9 cellular contexts compared by ENCODE assay signal in the genomic region with DNA sequence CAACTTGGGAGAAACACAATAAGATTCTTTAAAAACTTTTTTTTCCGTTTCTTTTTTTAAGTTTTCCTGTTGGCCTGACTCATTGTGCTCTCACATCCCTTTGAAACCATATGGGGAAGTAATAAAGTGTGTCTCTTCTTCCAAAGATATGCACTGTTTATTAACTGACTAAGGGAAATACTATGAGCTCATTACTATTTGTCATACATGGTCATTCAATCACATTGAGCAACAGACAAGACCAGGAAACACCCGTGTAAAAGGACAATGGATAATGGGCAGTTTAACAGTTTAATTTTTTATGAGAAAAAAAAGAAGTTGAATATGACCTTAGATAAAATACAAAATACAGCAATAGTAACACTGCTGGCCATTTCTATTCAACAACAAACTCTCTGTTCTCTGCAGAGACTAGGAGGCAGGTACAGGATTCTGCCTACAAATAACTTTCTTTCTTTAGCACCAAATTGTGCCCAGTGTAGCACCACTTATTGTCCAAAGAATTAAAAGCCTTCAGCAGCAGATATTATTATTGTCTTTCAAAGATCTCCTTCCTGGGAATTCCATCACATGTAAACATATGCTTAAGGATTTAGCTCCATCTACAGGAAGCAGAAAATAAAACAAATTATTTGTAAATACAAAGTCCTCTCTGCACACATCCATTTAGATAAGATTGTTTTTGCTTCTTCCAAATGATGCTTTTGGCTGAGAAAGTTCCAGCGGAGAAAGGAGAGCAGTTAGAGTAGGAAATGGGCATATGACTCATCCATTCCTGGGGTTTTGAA. TPM values are rescaled to one million over a fixed set of nuclear protein-coding genes. Genes with fewer than 3 reads are reported as not detected.
A peak's percentile ranks its signal among the peaks of the same experiment; 100 is the strongest.
DNase-seq lines count a peak whose midpoint lies in the region; ATAC-seq, FAIRE-seq and TF ChIP-seq lines count a peak whose summit lies in the region.
"Had no signal": no experiment of that assay in that cellular context is flagged by ENCODE, and none has a peak within 500 bp of the region (broad histone marks: within the 10 kb centered on the region; RNA-seq: fewer than 3 reads in every experiment).

No MANE protein-coding gene starts in this region.

- TF ChIP-seq RAD21 in GM12878 (IDR thresholded peaks at IDR 0.05; ENCODE audit: insufficient read depth, low read depth, low read length), result peak; percentile 29; the same call in 1 of the 2 replicates

- no peaks in the 10 kb centered on the region for H3K36me3 Mint-ChIP-seq in effector memory CD8-positive, alpha-beta T cell (ENCODE audit: insufficient read depth)

- RAD21 ChIA-PET in GM12878 (lab: Charles Lee; ENCODE audit: unreplicated experiment), result no interaction called here

- H3K4me3 Mint-ChIP-seq in effector memory CD8-positive, alpha-beta T cell, result no peak overlapping the region
- H3K4me3 Mint-ChIP-seq: central memory CD8-positive, alpha-beta T cell had no signal

- peak; percentile 47 for TF ChIP-seq CTCF in AG10803 (conservative IDR thresholded peaks at IDR 0.05; ENCODE audit: low read length)
- TF ChIP-seq CTCF in GM12878 (IDR thresholded peaks at IDR 0.05 in 2 of 3, conservative IDR thresholded peaks at IDR 0.05 in 1 of 3; ENCODE audit: control insufficient read depth in 2 of 3, extremely low read depth in 1 of 3, insufficient read depth in 1 of 3, low read depth in 3 of 3, low read length in 3 of 3), result peak in 1 of 3 experiments; percentile 23; a peak in 2 of 6 replicates

- no peaks in the 10 kb centered on the region for H3K4me1 Mint-ChIP-seq in effector memory CD8-positive, alpha-beta T cell (ENCODE audit: low read depth in 2 of 2)
- H3K4me1 Mint-ChIP-seq: central memory CD8-positive, alpha-beta T cell had no signal

- no peaks in the 10 kb centered on the region for H3K9me3 Mint-ChIP-seq in effector memory CD8-positive, alpha-beta T cell
- H3K9me3 Mint-ChIP-seq: central memory CD8-positive, alpha-beta T cell had no signal

- no peak overlapping the region for H3K27ac Mint-ChIP-seq in effector memory CD8-positive, alpha-beta T cell

- no peaks in the 10 kb centered on the region for H3K9me2 ChIP-seq in Karpas-422 (replicated peaks; ENCODE audit: insufficient read depth, low read length)

- CTCF ChIA-PET in GM12878 (lab: Yijun Ruan, JAX), result no interaction called here

- H3K27ac ChIP-seq in GM12878 (ENCODE audit: control insufficient read depth, insufficient read depth), result no peak overlapping the region
- no peak overlapping the region for H3K27ac ChIP-seq in Karpas-422 (ENCODE audit: low read length)

- no peaks in the 10 kb centered on the region for H3K36me3 ChIP-seq in GM12878 (ENCODE audit: control insufficient read depth in 2 of 2, insufficient read depth in 2 of 2, low read length in 1 of 2)
- no peaks in the 10 kb centered on the region for H3K36me3 ChIP-seq in H7 (replicated peaks; ENCODE audit: control insufficient read depth, insufficient read depth, low read length)
- H3K36me3 ChIP-seq in Karpas-422 (ENCODE audit: insufficient read depth, low read length), result no peaks in the 10 kb centered on the region

- intact Hi-C loops in GM12878 (cut with micrococcal nuclease; ENCODE audit: unreplicated experiment) (no loop called here), left colon (cut with DNase I, micrococcal nuclease) (no loop called here)

- no peak for TF ChIP-seq POLR2A in GM12878 (IDR thresholded peaks at IDR 0.05; ENCODE audit: low read depth, low read length)

- 7% methylated on average over 3 of the region's 3 CpGs for WGBS in GM12878 (ENCODE audit: insufficient coverage, insufficient replicate concordance, low lambda C conversion rate, missing lambda C conversion rate)

- no peaks in the 10 kb centered on the region for H3K27me3 ChIP-seq in GM12878 (replicated peaks in 1 of 2; ENCODE audit: control insufficient read depth in 2 of 2, insufficient read depth in 2 of 2, low read length in 1 of 2)
- H3K27me3 ChIP-seq in H7 (ENCODE audit: control insufficient read depth, insufficient read depth, low read length), result no peaks in the 10 kb centered on the region
- H3K27me3 ChIP-seq in Karpas-422 (ENCODE audit: low read length), result no peaks in the 10 kb centered on the region

- no peak for TF ChIP-seq EP300 in GM12878 (IDR thresholded peaks at IDR 0.05; ENCODE audit: borderline replicate concordance in 1 of 2, control insufficient read depth in 1 of 2, low read depth in 2 of 2, low read length in 2 of 2)

- peaks cover 47 to 65% of the 10 kb centered on the region in 2 donors for H3K27me3 Mint-ChIP-seq in effector memory CD8-positive, alpha-beta T cell

- H3K9ac ChIP-seq in GM12878 (ENCODE audit: control insufficient read depth, insufficient read depth, low read length) (no peak overlapping the region), Karpas-422 (ENCODE audit: low read length) (no peak overlapping the region)

- H3K4me1 ChIP-seq in GM12878 (ENCODE audit: control insufficient read depth, insufficient read depth, low read length), result no peaks in the 10 kb centered on the region
- no peaks in the 10 kb centered on the region for H3K4me1 ChIP-seq in Karpas-422 (ENCODE audit: low read length)

- H3K4me3 ChIP-seq in AG10803 (ENCODE audit: low read length) (peak overlapping the region; percentile 7; the same call in 1 of the 2 replicates), GM12878 (no peak overlapping the region), H7 (ENCODE audit: insufficient read depth, low read depth, low read length) (no peak overlapping the region), Karpas-422 (ENCODE audit: low read length) (no peak overlapping the region)

- H3K9me3 ChIP-seq in GM12878 (replicated peaks; ENCODE audit: control insufficient read depth, insufficient read depth, low read length) (no peaks in the 10 kb centered on the region), Karpas-422 (ENCODE audit: low read length) (no peaks in the 10 kb centered on the region)

- in situ Hi-C loops in GM12878 (cut with MboI), result no loop called here

- no peak for ATAC-seq in GM12878
- ATAC-seq in left colon, result peak; percentile 75
- ATAC-seq in effector memory CD8-positive, alpha-beta T cell (replicated peaks), result no peak
- no peak for ATAC-seq in GM21390 (IDR thresholded peaks at IDR 0.05; ENCODE audit: unreplicated experiment)

- FAIRE-seq in GM12878 (lab: Jason Lieb, UNC), result no peak

- DNase-seq in AG10803 (ENCODE audit: low read depth) (peak; percentile 95), LoVo (ENCODE audit: low spot score) (peak; percentile 78), GM12878 (ENCODE audit: low read depth, low spot score) (no peak), left colon (no peak), H7 (no peak), Karpas-422 (no peak)
- DNase-seq in effector memory CD8-positive, alpha-beta T cell, result no peak

- SMC1A ChIA-PET in GM12878 (lab: Charles Lee; ENCODE audit: uncharacterized antibody, unreplicated experiment), result no interaction called here

- H3K79me2 ChIP-seq in GM12878 (ENCODE audit: control insufficient read depth, insufficient read depth, low read length), result no peaks in the 10 kb centered on the region
- no peaks in the 10 kb centered on the region for H3K79me2 ChIP-seq in Karpas-422 (ENCODE audit: low read length)

- no peak overlapping the region for H2AFZ ChIP-seq in GM12878 (ENCODE audit: control insufficient read depth, low read depth, low read length)
- H2AFZ ChIP-seq in Karpas-422 (ENCODE audit: low read length), result no peak overlapping the region

- no peaks in the 10 kb centered on the region for H4K20me1 ChIP-seq in GM12878 (ENCODE audit: control insufficient read depth, insufficient read depth)
- no peaks in the 10 kb centered on the region for H4K20me1 ChIP-seq in Karpas-422 (ENCODE audit: insufficient read depth, low read depth, low read length)

- no TSS peak for BruUV-seq in GM12878 (replicated peaks; lab: Mats Ljungman, UMichigan)

- POLR2A ChIA-PET in GM12878 (lab: Charles Lee), result no interaction called here

- no peak overlapping the region for H3K4me2 ChIP-seq in GM12878 (ENCODE audit: control insufficient read depth, insufficient read depth)
- no peak overlapping the region for H3K4me2 ChIP-seq in Karpas-422 (ENCODE audit: low read depth, low read length, poor library complexity, severe bottlenecking)

TF ChIP-seq in GM12878, 131 proteins besides CTCF, POLR2A, EP300 and RAD21 (continues in another document):
- no peak for TF ChIP-seq SIX5 (IDR thresholded peaks at IDR 0.05; ENCODE audit: low read depth, low read length, severe bottlenecking)

RNA-seq across cellular contexts. Expression of a gene that starts 55.0 kb away (rescaled TPM):
- not detected in 2 replicates for total RNA-seq in GM12878 (2013; cell fraction: nucleolus; rRNA removed)
- total RNA-seq in GM12878 (2014; rRNA removed) (not detected in 2 replicates), GM12878 (2014; rRNA removed; fragmentation: Illumina TruSeq; extraction: Trizol) (not detected in 2 replicates), GM12878 (2021) (not detected in 2 replicates), left colon (1 to 10 TPM; 4.8 to 5.7 TPM)
- not detected for polyA plus RNA-seq in GM12878 (2011; ENCODE audit: low read depth)
- polyA plus RNA-seq in GM12878 (2011; rRNA removed) (not detected in 2 replicates), GM12878 (2014; fragmentation: Illumina TruSeq; extraction: Trizol) (not detected in 2 replicates), GM12878 (2014; fragmentation: Nextera tagmentation; extraction: Ambion mirVana) (not detected), GM12878 (2014; rRNA removed) (not detected in 2 replicates), GM12878 (2016; fragmentation: Nextera tagmentation; extraction: Ambion mirVana) (not detected)
- not detected in 2 replicates for polyA plus RNA-seq in GM12878 (2011; cell fraction: cytosol; rRNA removed)
- polyA plus RNA-seq in GM12878 (2011; cell fraction: nucleus; rRNA removed), result not detected in 2 replicates
- not detected in 2 replicates for polyA plus RNA-seq in GM12878 (2012)
- polyA minus RNA-seq in GM12878 (2011; rRNA and poly(A)+ RNA removed), result not detected in 2 replicates
- polyA minus RNA-seq in GM12878 (2011; cell fraction: cytosol; rRNA and poly(A)+ RNA removed), result not detected in 2 replicates
- polyA minus RNA-seq in GM12878 (2011; cell fraction: nucleus; rRNA and poly(A)+ RNA removed), result not detected in 2 replicates
- total RNA-seq in H7 (2014; rRNA removed; shearing (Covaris generic)), result 4.5 and 9.4 TPM in 2 replicates
- not detected in 2 replicates for total RNA-seq in Karpas-422 (2014; rRNA removed; shearing (Covaris generic); ENCODE audit: low replicate concordance)

Comparison
In these comparisons a context has a peak if more than half of its experiments do, and no peak if none do; other contexts are left out.
1. DNase-seq: peak in AG10803 (single experiment) and LoVo (single experiment); none in GM12878 (single experiment), left colon (0 of 2), H7 (single experiment), effector memory CD8-positive, alpha-beta T cell (0 of 3) and Karpas-422 (single experiment).